8 cellular contexts compared by ENCODE assay signal in genomic region chr2:133413863-133414262, GRCh38.
"Had no signal": no experiment of that assay in that cellular context is flagged by ENCODE, and none has a peak within 500 bp of the region (broad histone marks: within the 10 kb centered on the region; RNA-seq: fewer than 3 reads in every experiment).

No MANE protein-coding gene starts in this region.

- H3K9ac ChIP-seq: GM23248 had no signal

- DNase-seq: GOT3, H7, HFFc6 had no signal

- H3K36me3 ChIP-seq: HAP-1 had no signal

- H3K27ac ChIP-seq: GM23248 had no signal

- H2AFZ ChIP-seq: GM23248 had no signal

- ATAC-seq: HCT116, K562 had no signal

- FAIRE-seq: HTR-8/SVneo, K562 had no signal

- H3K9me3 ChIP-seq: HAP-1 had no signal

- H3K4me3 ChIP-seq: GM23248, HAP-1, K562 had no signal
